Comparison of ENCODE assay signal across 1 cellular context in genomic region chr3:172595648-172596393, GRCh38.
TF ChIP-seq lines count a peak whose summit lies in the region.

No MANE protein-coding gene starts in this region.

TF ChIP-seq in GM12878, 131 proteins besides CTCF, POLR2A, EP300 and RAD21 (continued from another document):
- TF ChIP-seq PRDM15 (CRISPR knock-in tag; IDR thresholded peaks at IDR 0.05) (no peak), BHLHE40 (IDR thresholded peaks at IDR 0.05; ENCODE audit: borderline replicate concordance in 1 of 2, low read depth in 2 of 2, low read length in 1 of 2) (no peak), MEF2A (IDR thresholded peaks at IDR 0.05; ENCODE audit: insufficient read depth, low read depth, low read length) (no peak), PAX5 (IDR thresholded peaks at IDR 0.05; ENCODE audit: borderline replicate concordance, low read depth, low read length) (no peak), NFIC (IDR thresholded peaks at IDR 0.05; ENCODE audit: low read depth, low read length) (no peak), PML (IDR thresholded peaks at IDR 0.05; ENCODE audit: low read length) (no peak), NRF1 (conservative IDR thresholded peaks at IDR 0.05; ENCODE audit: low read depth, low read length) (no peak), CBX3 (IDR thresholded peaks at IDR 0.05; ENCODE audit: borderline replicate concordance, low read depth) (no peak), PAX8 (IDR thresholded peaks at IDR 0.05) (no peak), CEBPB (IDR thresholded peaks at IDR 0.05; ENCODE audit: borderline replicate concordance in 1 of 2, low read depth in 2 of 2, low read length in 2 of 2) (no peak), YY1 (IDR thresholded peaks at IDR 0.05; ENCODE audit: low read depth, low read length) (0 out of 2 replicates have a peak, but pooled peaks have one; percentile 35), ELK1 (IDR thresholded peaks at IDR 0.05; ENCODE audit: low read depth, low read length) (no peak), POU2F2 (IDR thresholded peaks at IDR 0.05; ENCODE audit: borderline replicate concordance, low read depth, low read length) (peak; percentile 41; the same call in 1 of the 3 replicates), SKIL (IDR thresholded peaks at IDR 0.05; ENCODE audit: low read depth, poor library complexity, severe bottlenecking) (peak; percentile 31), ZBED1 (IDR thresholded peaks at IDR 0.05; ENCODE audit: borderline replicate concordance) (no peak), SIX5 (IDR thresholded peaks at IDR 0.05; ENCODE audit: low read depth, low read length, severe bottlenecking) (no peak)
